In genomic region chr15:23372284-23372683, GRCh38 we compare ENCODE assay signal across 21 cellular contexts. TPM values are rescaled to one million over a fixed set of nuclear protein-coding genes. Genes with fewer than 3 reads are reported as not detected.
DNase-seq lines count a peak whose midpoint lies in the region; ATAC-seq and TF ChIP-seq lines count a peak whose summit lies in the region.
"Had no signal": no experiment of that assay in that cellular context is flagged by ENCODE, and none has a peak within 500 bp of the region (broad histone marks: within the 10 kb centered on the region; RNA-seq: fewer than 3 reads in every experiment).

No MANE protein-coding gene starts in this region.

- H3K9me2 ChIP-seq in GM23248 (ENCODE audit: insufficient read depth) = no peaks in the 10 kb centered on the region

- no peak overlapping the region for H3K27ac Mint-ChIP-seq in mesothelial cell of epicardium
- no peak overlapping the region for H3K27ac Mint-ChIP-seq in activated CD4-positive, alpha-beta T cell treated with anti-CD3 and anti-CD28 coated beads, Interleukin-2, amount 10 ng/mL, durations not matched to agents 7 days and 5 days
- H3K27ac Mint-ChIP-seq: stimulated activated effector memory CD8-positive, alpha-beta T cell treated with anti-CD3 and anti-CD28 coated beads, Interleukin-12 subunit alpha, Interleukin-12 subunit beta, amount 100 ng/mL, for 72 hours; type B pancreatic cell had no signal

- TF ChIP-seq CTCF in NB4 (IDR thresholded peaks at IDR 0.05; ENCODE audit: low read depth, low read length) (no peak), mesothelial cell of epicardium (IDR thresholded peaks at IDR 0.05; ENCODE audit: unreplicated experiment) (no peak), upper lobe of left lung (IDR thresholded peaks at IDR 0.05) (no peak)

- no peaks in the 10 kb centered on the region for H3K79me2 ChIP-seq in GM23248 (ENCODE audit: insufficient read depth)

- in situ Hi-C loops in GM23248 (cut with MboI) = no loop called here

- H3K4me3 ChIP-seq in NB4 (ENCODE audit: low read depth, low read length) (no peak overlapping the region), upper lobe of left lung (no peak overlapping the region), GM23248 (no peak overlapping the region)
- H3K4me3 ChIP-seq: cardiac muscle cell had no signal

- H4K20me1 ChIP-seq in GM23248 (ENCODE audit: insufficient read depth) = no peaks in the 10 kb centered on the region

- CTCF ChIA-PET in activated CD4-positive, alpha-beta T cell treated with anti-CD3 and anti-CD28 coated beads, Interleukin-2, amount 10 ng/mL, durations not matched to agents 7 days and 5 days (lab: Charles Lee) = no interaction called here

- no peaks in the 10 kb centered on the region for H3K4me1 Mint-ChIP-seq in mesothelial cell of epicardium
- H3K4me1 Mint-ChIP-seq in activated CD4-positive, alpha-beta T cell treated with anti-CD3 and anti-CD28 coated beads, Interleukin-2, amount 10 ng/mL, durations not matched to agents 7 days and 5 days = no peaks in the 10 kb centered on the region
- H3K4me1 Mint-ChIP-seq: stimulated activated effector memory CD8-positive, alpha-beta T cell treated with anti-CD3 and anti-CD28 coated beads, Interleukin-12 subunit alpha, Interleukin-12 subunit beta, amount 100 ng/mL, for 72 hours had no signal

- H2AFZ ChIP-seq in GM23248 = no peak overlapping the region

- no peak for ATAC-seq in upper lobe of left lung (ENCODE audit: low FRiP score in 2 of 2)
- no peak for ATAC-seq in left colon
- ATAC-seq: stimulated activated effector memory CD8-positive, alpha-beta T cell treated with anti-CD3 and anti-CD28 coated beads, Interleukin-12 subunit alpha, Interleukin-12 subunit beta, amount 100 ng/mL, for 72 hours had no signal

- POLR2A ChIA-PET in activated CD4-positive, alpha-beta T cell treated with anti-CD3 and anti-CD28 coated beads, Interleukin-2, amount 10 ng/mL, durations not matched to agents 7 days and 5 days (lab: Charles Lee) = no interaction called here

- H3K27me3 ChIP-seq in upper lobe of left lung (no peaks in the 10 kb centered on the region), GM23248 (replicated peaks; ENCODE audit: insufficient read depth) (0 out of 2 replicates have a peak, but pooled peaks cover 5% of the 10 kb centered on the region)
- H3K27me3 ChIP-seq: cardiac muscle cell had no signal

- no peak for TF ChIP-seq EP300 in upper lobe of left lung (IDR thresholded peaks at IDR 0.05)

- intact Hi-C loops in left colon (cut with DNase I, micrococcal nuclease) = no loop called here

- H3K4me2 ChIP-seq in GM23248 (ENCODE audit: unreplicated experiment) = no peak overlapping the region

- TF ChIP-seq POLR2A in NB4 (IDR thresholded peaks at IDR 0.05; ENCODE audit: extremely low read depth, insufficient read length) = no peak
- TF ChIP-seq POLR2A in upper lobe of left lung (IDR thresholded peaks at IDR 0.05) = no peak

- no peak overlapping the region for H3K9ac ChIP-seq in GM23248

- WGBS in upper lobe of left lung, 2 donors = 83 to 88% methylated on average over 15 of the region's 15 CpGs
- WGBS in GM23248 (ENCODE audit: low coverage in 1 of 2, low lambda C conversion rate in 2 of 2, missing lambda C conversion rate in 2 of 2), 2 experiments = 71 to 76% methylated on average over 15 of the region's 15 CpGs

- H3K36me3 Mint-ChIP-seq in mesothelial cell of epicardium = no peaks in the 10 kb centered on the region
- no peaks in the 10 kb centered on the region for H3K36me3 Mint-ChIP-seq in activated CD4-positive, alpha-beta T cell treated with anti-CD3 and anti-CD28 coated beads, Interleukin-2, amount 10 ng/mL, durations not matched to agents 7 days and 5 days (ENCODE audit: low read depth)
- H3K36me3 Mint-ChIP-seq: stimulated activated effector memory CD8-positive, alpha-beta T cell treated with anti-CD3 and anti-CD28 coated beads, Interleukin-12 subunit alpha, Interleukin-12 subunit beta, amount 100 ng/mL, for 72 hours; type B pancreatic cell had no signal

- peak; percentile 86 for DNase-seq in Daoy (ENCODE audit: low read depth)
- peak; percentile 83 for DNase-seq in NB4 (ENCODE audit: low read depth)
- peak; percentile 6 to 14 for DNase-seq in dermis microvascular lymphatic vessel endothelial cell (ENCODE audit: low read depth in 2 of 2)
- DNase-seq in mesothelial cell of epicardium (ENCODE audit: low spot score in 2 of 2, unreplicated experiment in 2 of 2) = no peak
- no peak for DNase-seq in upper lobe of left lung
- no peak for DNase-seq in GM23248
- no peak for DNase-seq in activated CD4-positive, alpha-beta T cell treated with anti-CD3 and anti-CD28 coated beads, Interleukin-2, amount 10 ng/mL, durations not matched to agents 7 days and 5 days
- DNase-seq in left colon = no peak
- DNase-seq: activated CD4-positive, alpha-beta T cell treated with anti-CD3 and anti-CD28 coated beads for 48 hours; activated naive CD4-positive, alpha-beta T cell treated with anti-CD3 and anti-CD28 coated beads, Interleukin-2, amount 50 U/mL, for 16 hours; activated T-cell treated with anti-CD3 and anti-CD28 coated beads for 4 hours; foreskin fibroblast; NCI-H82; nucleus accumbens; T-helper 9 cell had no signal

- H3K4me3 Mint-ChIP-seq in mesothelial cell of epicardium = peak overlapping the region; percentile 17
- H3K4me3 Mint-ChIP-seq in activated CD4-positive, alpha-beta T cell treated with anti-CD3 and anti-CD28 coated beads, Interleukin-2, amount 10 ng/mL, durations not matched to agents 7 days and 5 days = no peak overlapping the region
- H3K4me3 Mint-ChIP-seq: stimulated activated effector memory CD8-positive, alpha-beta T cell treated with anti-CD3 and anti-CD28 coated beads, Interleukin-12 subunit alpha, Interleukin-12 subunit beta, amount 100 ng/mL, for 72 hours; type B pancreatic cell had no signal

- H3K27me3 Mint-ChIP-seq in mesothelial cell of epicardium (ENCODE audit: low read depth) = no peaks in the 10 kb centered on the region
- peaks cover 3% of the 10 kb centered on the region for H3K27me3 Mint-ChIP-seq in activated CD4-positive, alpha-beta T cell treated with anti-CD3 and anti-CD28 coated beads, Interleukin-2, amount 10 ng/mL, durations not matched to agents 7 days and 5 days
- H3K27me3 Mint-ChIP-seq: type B pancreatic cell had no signal

- no peaks in the 10 kb centered on the region for H3F3A ChIP-seq in GM23248 (ENCODE audit: insufficient read depth)

- no peaks in the 10 kb centered on the region for H3K36me3 ChIP-seq in upper lobe of left lung
- H3K36me3 ChIP-seq in GM23248 (ENCODE audit: low read depth) = no peaks in the 10 kb centered on the region
- H3K36me3 ChIP-seq: cardiac muscle cell had no signal

- peaks cover 21% of the 10 kb centered on the region for H3K9me3 Mint-ChIP-seq in mesothelial cell of epicardium
- no peaks in the 10 kb centered on the region for H3K9me3 Mint-ChIP-seq in activated CD4-positive, alpha-beta T cell treated with anti-CD3 and anti-CD28 coated beads, Interleukin-2, amount 10 ng/mL, durations not matched to agents 7 days and 5 days
- H3K9me3 Mint-ChIP-seq: stimulated activated effector memory CD8-positive, alpha-beta T cell treated with anti-CD3 and anti-CD28 coated beads, Interleukin-12 subunit alpha, Interleukin-12 subunit beta, amount 100 ng/mL, for 72 hours; type B pancreatic cell had no signal

- H3K9me3 ChIP-seq in upper lobe of left lung (no peaks in the 10 kb centered on the region), GM23248 (ENCODE audit: low read depth) (no peaks in the 10 kb centered on the region)

- H3K4me1 ChIP-seq in upper lobe of left lung = no peaks in the 10 kb centered on the region
- H3K4me1 ChIP-seq in GM23248 (ENCODE audit: insufficient read depth) = no peaks in the 10 kb centered on the region

- H3K27ac ChIP-seq in upper lobe of left lung = no peak overlapping the region
- no peak overlapping the region for H3K27ac ChIP-seq in GM23248
- H3K27ac ChIP-seq: cardiac muscle cell had no signal

RNA-seq across cellular contexts. Expression of gene GOLGA8S, which starts 17.7 kb away (rescaled TPM):
- not detected in 2 replicates for total RNA-seq in Daoy (2014; rRNA removed; shearing (Covaris generic))
- total RNA-seq in dermis microvascular lymphatic vessel endothelial cell (0.13 TPM in 1 of 2 replicates, not detected in the other), mesothelial cell of epicardium (0.47 to 0.50 TPM (median 0.47 TPM) in 3 replicates), upper lobe of left lung (under 1 TPM in 3 of 6 donors, not detected in 3; 0.17 to 0.34 (median 0.33) TPM), left colon (under 1 TPM; 0.09 to 0.17 TPM)
- total RNA-seq in GM23248 (2014; rRNA removed; shearing (Covaris generic)) = 0.11 and 0.13 TPM in 2 replicates
- polyA plus RNA-seq in GM23248 (2016; fragmentation: Nextera tagmentation; extraction: Ambion mirVana) = not detected in 2 replicates
- total RNA-seq in activated CD4-positive, alpha-beta T cell treated with anti-CD3 and anti-CD28 coated beads, Interleukin-2, amount 10 ng/mL, durations not matched to agents 7 days and 5 days = under 1 TPM; 0.20 to 0.31 TPM
- total RNA-seq: cardiac muscle cell, skeletal muscle tissue had no signal
- polyA plus RNA-seq: cardiac muscle cell had no signal

RNA-seq across cellular contexts. Expression of gene GOLGA6L26, which starts 38.3 kb away (rescaled TPM):
- total RNA-seq in Daoy (2014; rRNA removed; shearing (Covaris generic)) = not detected in 2 replicates
- not detected in 2 replicates for total RNA-seq in dermis microvascular lymphatic vessel endothelial cell
- not detected in 3 replicates for total RNA-seq in mesothelial cell of epicardium
- total RNA-seq in upper lobe of left lung = not detected
- not detected in 2 replicates for total RNA-seq in GM23248 (2014; rRNA removed; shearing (Covaris generic))
- not detected in 2 replicates for polyA plus RNA-seq in GM23248 (2016; fragmentation: Nextera tagmentation; extraction: Ambion mirVana)
- total RNA-seq in activated CD4-positive, alpha-beta T cell treated with anti-CD3 and anti-CD28 coated beads, Interleukin-2, amount 10 ng/mL, durations not matched to agents 7 days and 5 days = not detected
- total RNA-seq in left colon = not detected
- total RNA-seq: cardiac muscle cell, H1, skeletal muscle tissue had no signal
- polyA plus RNA-seq: AG04450, cardiac muscle cell, H1 had no signal

Comparison
In these comparisons a context has a peak if more than half of its experiments do, and no peak if none do; other contexts are left out.
1. DNase-seq: peak in Daoy (single experiment), NB4 (single experiment) and dermis microvascular lymphatic vessel endothelial cell (2 of 2); none in mesothelial cell of epicardium (0 of 2), upper lobe of left lung (0 of 2), GM23248 (single experiment), activated CD4-positive, alpha-beta T cell treated with anti-CD3 and anti-CD28 coated beads, Interleukin-2, amount 10 ng/mL, durations not matched to agents 7 days and 5 days (single experiment) and left colon (0 of 2).